ENCODE assay signal across 8 cellular contexts in genomic region chr2:182867411-182868048, GRCh38. TPM values are rescaled to one million over a fixed set of nuclear protein-coding genes. Genes with fewer than 3 reads are reported as not detected.
DNase-seq lines count a peak whose midpoint lies in the region; ATAC-seq and TF ChIP-seq lines count a peak whose summit lies in the region.

No MANE protein-coding gene starts in this region.

- H3K4me1 ChIP-seq in left ventricle myocardium inferior (peaks cover 17% of the 10 kb centered on the region), mucosa of stomach (ENCODE audit: control insufficient read depth, insufficient read depth, low read length) (peaks cover 5% of the 10 kb centered on the region), uterus (no peaks in the 10 kb centered on the region)

- no peak for TF ChIP-seq POLR2A in uterus (IDR thresholded peaks at IDR 0.05)

- intact Hi-C loops in left ventricle myocardium inferior (cut with micrococcal nuclease) (no loop called here), Right ventricle myocardium superior (cut with DNase I) (no loop called here), uterus (cut with DNase I; ENCODE audit: low total_unique reads) (no loop called here)

- no peaks in the 10 kb centered on the region for H3K36me3 ChIP-seq in left ventricle myocardium inferior
- H3K36me3 ChIP-seq in mucosa of stomach (ENCODE audit: control insufficient read depth, insufficient read depth, low read length), result no peaks in the 10 kb centered on the region
- H3K36me3 ChIP-seq in uterus, result no peaks in the 10 kb centered on the region

- H3K27ac ChIP-seq in left ventricle myocardium inferior (replicated peaks), result peak overlapping the region; percentile 68
- H3K27ac ChIP-seq in coronary artery, result peak overlapping the region; percentile 25 to 84
- H3K27ac ChIP-seq in uterus, result peak overlapping the region; percentile 76 to 78

- DNase-seq in left ventricle myocardium inferior, result no peak
- no peak for DNase-seq in Right ventricle myocardium superior
- no peak for DNase-seq in coronary artery (ENCODE audit: low spot score)
- DNase-seq in uterus, result no peak
- no peak for DNase-seq in HK-2 (ENCODE audit: unreplicated experiment)
- no peak for DNase-seq in NCI-H1417 (lab: John Stamatoyannopoulos, UW)
- DNase-seq in stimulated activated CD4-positive, alpha-beta T cell treated with anti-CD3 and anti-CD28 coated beads, Interleukin-1b, Interleukin-23, amount 100 ng/mL, for 48 hours, result no peak

- H3K9me3 ChIP-seq in left ventricle myocardium inferior (replicated peaks), result no peaks in the 10 kb centered on the region
- H3K9me3 ChIP-seq in mucosa of stomach (ENCODE audit: control insufficient read depth, low read length), result no peaks in the 10 kb centered on the region
- H3K9me3 ChIP-seq in uterus, result no peaks in the 10 kb centered on the region

- ATAC-seq in Right ventricle myocardium superior (ENCODE audit: poor library complexity), result no peak

- TF ChIP-seq CTCF in left ventricle myocardium inferior (IDR thresholded peaks at IDR 0.05; ENCODE audit: borderline replicate concordance), result no peak
- TF ChIP-seq CTCF in coronary artery (IDR thresholded peaks at IDR 0.05), result no peak
- no peak for TF ChIP-seq CTCF in uterus (IDR thresholded peaks at IDR 0.05)

- peak overlapping the region; percentile 65 for H3K4me3 ChIP-seq in left ventricle myocardium inferior
- peak overlapping the region; percentile 78 for H3K4me3 ChIP-seq in coronary artery
- H3K4me3 ChIP-seq in mucosa of stomach (ENCODE audit: low read length), result peak overlapping the region; percentile 4
- H3K4me3 ChIP-seq in uterus, result peak overlapping the region; percentile 41 to 42

- H3K9ac ChIP-seq in mucosa of stomach (ENCODE audit: low read length), result peak overlapping the region; percentile 33

- peaks cover 11% of the 10 kb centered on the region for H3K27me3 ChIP-seq in left ventricle myocardium inferior (ENCODE audit: low read depth)
- H3K27me3 ChIP-seq in mucosa of stomach (ENCODE audit: control insufficient read depth, insufficient read depth, low read length), result peaks cover 17% of the 10 kb centered on the region
- H3K27me3 ChIP-seq in uterus, result no peaks in the 10 kb centered on the region

RNA-seq across cellular contexts. Expression of gene FRZB, which starts 1.1 kb away (rescaled TPM):
- total RNA-seq in left ventricle myocardium inferior (2.2 TPM), Right ventricle myocardium superior (1.4 TPM), uterus (10 to 100 TPM in 1 of 4 donors, 1 to 10 TPM in 2, under 1 TPM in 1; 0.29 to 15.1 (median 7.3) TPM)

Comparison
In these comparisons a context has a peak if more than half of its experiments do, and no peak if none do; other contexts are left out.
1. H3K4me3 ChIP-seq: peak in every context shown above with its lines; median percentile 78 in coronary artery; 65 in left ventricle myocardium inferior; 42 in uterus; 4 in mucosa of stomach.